19 cellular contexts compared by ENCODE assay signal in the genomic region with DNA sequence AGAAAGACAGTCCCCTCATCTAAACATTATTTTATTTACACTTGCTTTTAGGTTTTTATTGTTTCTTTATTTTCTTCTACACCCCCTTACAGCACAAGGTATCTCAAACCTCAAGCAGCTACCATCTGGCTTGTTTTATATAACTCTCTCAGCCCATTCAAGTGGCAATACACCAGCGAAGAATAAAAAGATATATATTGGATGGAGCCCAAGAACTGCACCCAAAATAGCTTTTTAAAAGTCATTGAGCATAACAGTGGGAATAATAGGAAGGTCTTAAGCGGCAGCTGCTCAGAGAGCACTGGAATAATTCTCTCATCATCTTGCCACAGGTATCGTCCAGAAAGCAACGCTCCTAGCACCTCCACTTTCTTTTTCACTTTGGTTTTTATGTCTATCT.
DNase-seq lines count a peak whose midpoint lies in the region; ATAC-seq lines count a peak whose summit lies in the region.
"Had no signal": no experiment of that assay in that cellular context is flagged by ENCODE, and none has a peak within 500 bp of the region (broad histone marks: within the 10 kb centered on the region; RNA-seq: fewer than 3 reads in every experiment).

No MANE protein-coding gene starts in this region.

- no peak for ATAC-seq in GM18502 (IDR thresholded peaks at IDR 0.05; ENCODE audit: poor library complexity, unreplicated experiment)
- ATAC-seq: body of pancreas; gastroesophageal sphincter; naive thymus-derived CD8-positive, alpha-beta T cell had no signal

- DNase-seq in DMS153 (lab: John Stamatoyannopoulos, UW) (peak; percentile 34), NCI-H128 (lab: John Stamatoyannopoulos, UW; ENCODE audit: unreplicated experiment) (peak; percentile 88), NCI-H345 (lab: John Stamatoyannopoulos, UW) (peak; percentile 84), cerebellum (ENCODE audit: low spot score) (peak; percentile 48), dedifferentiated amniotic fluid mesenchymal stem cell (ENCODE audit: extremely low spot score) (no peak), midbrain (lab: John Stamatoyannopoulos, UW) (no peak)
- no peak for DNase-seq in activated CD4-positive, alpha-beta T cell treated with anti-CD3 and anti-CD28 coated beads, Interleukin-2, amount 50 U/mL, for 1 hour
- DNase-seq: activated CD4-positive, alpha-beta memory T cell treated with anti-CD3 and anti-CD28 coated beads, Interleukin-2, amount 10 ng/mL, durations not matched to agents 7 days and 5 days; activated naive CD8-positive, alpha-beta T cell treated with anti-CD3 and anti-CD28 coated beads for 36 hours; activated T-cell treated with anti-CD3 and anti-CD28 coated beads, Interleukin-2, amount 50 U/mL, for 48 hours; body of pancreas; erythroblast; naive thymus-derived CD8-positive, alpha-beta T cell; NK-92 treated with Interleukin-12 subunit alpha and Interleukin-12 subunit beta, amount 100 ng/mL, for 24 hours; small intestine; stimulated activated CD4-positive, alpha-beta T cell treated with anti-CD3 and anti-CD28 coated beads, Interleukin-4, amount 100 ng/mL, for 4 hours; testis had no signal

Comparison
In these comparisons a context has a peak if more than half of its experiments do, and no peak if none do; other contexts are left out.
1. DNase-seq: peak in DMS153 (single experiment), NCI-H128 (single experiment), NCI-H345 (single experiment) and cerebellum (single experiment); none in dedifferentiated amniotic fluid mesenchymal stem cell (single experiment), midbrain (single experiment) and activated CD4-positive, alpha-beta T cell treated with anti-CD3 and anti-CD28 coated beads, Interleukin-2, amount 50 U/mL, for 1 hour (single experiment).